1 cellular context compared by ENCODE assay signal in the genomic region with DNA sequence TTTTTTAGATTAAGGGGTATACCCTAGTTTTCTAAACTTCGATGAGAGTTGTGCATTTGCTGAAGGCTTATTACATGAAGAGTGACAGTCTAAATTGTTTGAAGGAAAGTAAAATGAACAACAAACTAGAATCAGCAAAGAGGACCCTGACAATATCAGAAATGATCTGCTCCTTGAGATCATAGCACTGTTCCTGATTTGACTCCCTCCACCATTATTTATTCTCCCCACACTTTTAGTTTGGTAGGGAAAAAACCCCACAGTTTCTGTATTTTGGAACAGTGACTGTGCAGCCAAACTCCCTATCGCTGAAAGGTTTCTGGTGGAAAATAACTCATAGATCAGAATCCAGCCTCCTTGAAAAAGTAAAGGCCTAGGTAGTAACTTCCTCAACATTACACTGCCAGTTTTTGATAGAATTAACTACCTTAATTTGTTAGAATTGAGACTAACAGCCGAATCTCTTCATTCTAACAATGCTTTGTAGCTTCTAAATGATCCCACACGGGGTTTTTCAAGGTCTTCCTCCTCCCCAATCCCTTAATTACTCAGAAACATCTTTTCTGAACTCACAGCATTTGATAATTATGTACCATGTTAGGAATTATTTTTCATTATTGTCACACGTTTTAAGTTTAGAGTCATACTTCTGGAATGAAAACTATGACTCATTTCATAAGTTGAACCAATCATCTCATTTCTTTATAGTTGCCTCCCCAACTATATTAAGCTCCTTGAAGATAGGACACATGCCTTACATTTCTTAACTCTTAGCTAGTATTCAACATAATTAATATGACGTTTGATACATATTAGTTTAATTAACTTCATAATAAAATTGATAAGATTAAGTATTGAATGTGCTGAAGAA.
TF ChIP-seq lines count a peak whose summit lies in the region.

No MANE protein-coding gene starts in this region.

TF ChIP-seq in GM23338, 12 proteins besides CTCF, POLR2A, EP300 and RAD21 (continued from another document):
- TF ChIP-seq, protein P1, sequence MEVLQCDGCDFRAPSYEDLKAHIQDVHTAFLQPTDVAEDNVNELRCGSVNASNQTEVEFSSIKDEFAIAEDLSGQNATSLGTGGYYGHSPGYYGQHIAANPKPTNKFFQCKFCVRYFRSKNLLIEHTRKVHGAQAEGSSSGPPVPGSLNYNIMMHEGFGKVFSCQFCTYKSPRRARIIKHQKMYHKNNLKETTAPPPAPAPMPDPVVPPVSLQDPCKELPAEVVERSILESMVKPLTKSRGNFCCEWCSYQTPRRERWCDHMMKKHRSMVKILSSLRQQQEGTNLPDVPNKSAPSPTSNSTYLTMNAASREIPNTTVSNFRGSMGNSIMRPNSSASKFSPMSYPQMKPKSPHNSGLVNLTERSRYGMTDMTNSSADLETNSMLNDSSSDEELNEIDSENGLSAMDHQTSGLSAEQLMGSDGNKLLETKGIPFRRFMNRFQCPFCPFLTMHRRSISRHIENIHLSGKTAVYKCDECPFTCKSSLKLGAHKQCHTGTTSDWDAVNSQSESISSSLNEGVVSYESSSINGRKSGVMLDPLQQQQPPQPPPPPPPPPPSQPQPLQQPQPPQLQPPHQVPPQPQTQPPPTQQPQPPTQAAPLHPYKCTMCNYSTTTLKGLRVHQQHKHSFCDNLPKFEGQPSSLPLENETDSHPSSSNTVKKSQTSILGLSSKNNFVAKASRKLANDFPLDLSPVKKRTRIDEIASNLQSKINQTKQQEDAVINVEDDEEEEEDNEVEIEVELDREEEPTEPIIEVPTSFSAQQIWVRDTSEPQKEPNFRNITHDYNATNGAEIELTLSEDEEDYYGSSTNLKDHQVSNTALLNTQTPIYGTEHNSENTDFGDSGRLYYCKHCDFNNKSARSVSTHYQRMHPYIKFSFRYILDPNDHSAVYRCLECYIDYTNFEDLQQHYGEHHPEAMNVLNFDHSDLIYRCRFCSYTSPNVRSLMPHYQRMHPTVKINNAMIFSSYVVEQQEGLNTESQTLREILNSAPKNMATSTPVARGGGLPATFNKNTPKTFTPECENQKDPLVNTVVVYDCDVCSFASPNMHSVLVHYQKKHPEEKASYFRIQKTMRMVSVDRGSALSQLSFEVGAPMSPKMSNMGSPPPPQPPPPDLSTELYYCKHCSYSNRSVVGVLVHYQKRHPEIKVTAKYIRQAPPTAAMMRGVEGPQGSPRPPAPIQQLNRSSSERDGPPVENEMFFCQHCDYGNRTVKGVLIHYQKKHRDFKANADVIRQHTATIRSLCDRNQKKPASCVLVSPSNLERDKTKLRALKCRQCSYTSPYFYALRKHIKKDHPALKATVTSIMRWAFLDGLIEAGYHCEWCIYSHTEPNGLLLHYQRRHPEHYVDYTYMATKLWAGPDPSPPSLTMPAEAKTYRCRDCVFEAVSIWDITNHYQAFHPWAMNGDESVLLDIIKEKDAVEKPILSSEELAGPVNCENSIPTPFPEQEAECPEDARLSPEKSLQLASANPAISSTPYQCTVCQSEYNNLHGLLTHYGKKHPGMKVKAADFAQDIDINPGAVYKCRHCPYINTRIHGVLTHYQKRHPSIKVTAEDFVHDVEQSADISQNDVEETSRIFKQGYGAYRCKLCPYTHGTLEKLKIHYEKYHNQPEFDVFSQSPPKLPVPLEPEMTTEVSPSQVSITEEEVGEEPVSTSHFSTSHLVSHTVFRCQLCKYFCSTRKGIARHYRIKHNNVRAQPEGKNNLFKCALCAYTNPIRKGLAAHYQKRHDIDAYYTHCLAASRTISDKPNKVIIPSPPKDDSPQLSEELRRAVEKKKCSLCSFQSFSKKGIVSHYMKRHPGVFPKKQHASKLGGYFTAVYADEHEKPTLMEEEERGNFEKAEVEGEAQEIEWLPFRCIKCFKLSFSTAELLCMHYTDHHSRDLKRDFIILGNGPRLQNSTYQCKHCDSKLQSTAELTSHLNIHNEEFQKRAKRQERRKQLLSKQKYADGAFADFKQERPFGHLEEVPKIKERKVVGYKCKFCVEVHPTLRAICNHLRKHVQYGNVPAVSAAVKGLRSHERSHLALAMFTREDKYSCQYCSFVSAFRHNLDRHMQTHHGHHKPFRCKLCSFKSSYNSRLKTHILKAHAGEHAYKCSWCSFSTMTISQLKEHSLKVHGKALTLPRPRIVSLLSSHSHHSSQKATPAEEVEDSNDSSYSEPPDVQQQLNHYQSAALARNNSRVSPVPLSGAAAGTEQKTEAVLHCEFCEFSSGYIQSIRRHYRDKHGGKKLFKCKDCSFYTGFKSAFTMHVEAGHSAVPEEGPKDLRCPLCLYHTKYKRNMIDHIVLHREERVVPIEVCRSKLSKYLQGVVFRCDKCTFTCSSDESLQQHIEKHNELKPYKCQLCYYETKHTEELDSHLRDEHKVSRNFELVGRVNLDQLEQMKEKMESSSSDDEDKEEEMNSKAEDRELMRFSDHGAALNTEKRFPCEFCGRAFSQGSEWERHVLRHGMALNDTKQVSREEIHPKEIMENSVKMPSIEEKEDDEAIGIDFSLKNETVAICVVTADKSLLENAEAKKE (CRISPR knock-in tag; IDR thresholded peaks at IDR 0.05) = no peak
- TF ChIP-seq EZH2 (IDR thresholded peaks at IDR 0.05; ENCODE audit: low read depth, unreplicated experiment) (no peak), NANOG (IDR thresholded peaks at IDR 0.05; ENCODE audit: borderline replicate concordance) (no peak), REST (IDR thresholded peaks at IDR 0.05; ENCODE audit: unreplicated experiment) (no peak), ZNF331 (CRISPR knock-in tag; IDR thresholded peaks at IDR 0.05; ENCODE audit: low read depth) (no peak), JUNB (IDR thresholded peaks at IDR 0.05; ENCODE audit: unreplicated experiment) (no peak), EZH2phosphoT487 (IDR thresholded peaks at IDR 0.05; ENCODE audit: unreplicated experiment) (no peak), ZNF114 (CRISPR knock-in tag; IDR thresholded peaks at IDR 0.05) (no peak), STAT1 (IDR thresholded peaks at IDR 0.05; ENCODE audit: unreplicated experiment) (no peak)
- TF ChIP-seq, protein P2, sequence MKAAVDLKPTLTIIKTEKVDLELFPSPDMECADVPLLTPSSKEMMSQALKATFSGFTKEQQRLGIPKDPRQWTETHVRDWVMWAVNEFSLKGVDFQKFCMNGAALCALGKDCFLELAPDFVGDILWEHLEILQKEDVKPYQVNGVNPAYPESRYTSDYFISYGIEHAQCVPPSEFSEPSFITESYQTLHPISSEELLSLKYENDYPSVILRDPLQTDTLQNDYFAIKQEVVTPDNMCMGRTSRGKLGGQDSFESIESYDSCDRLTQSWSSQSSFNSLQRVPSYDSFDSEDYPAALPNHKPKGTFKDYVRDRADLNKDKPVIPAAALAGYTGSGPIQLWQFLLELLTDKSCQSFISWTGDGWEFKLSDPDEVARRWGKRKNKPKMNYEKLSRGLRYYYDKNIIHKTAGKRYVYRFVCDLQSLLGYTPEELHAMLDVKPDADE (IDR thresholded peaks at IDR 0.05) = no peak
